ENCODE assay signal across 8 cellular contexts in the genomic region with DNA sequence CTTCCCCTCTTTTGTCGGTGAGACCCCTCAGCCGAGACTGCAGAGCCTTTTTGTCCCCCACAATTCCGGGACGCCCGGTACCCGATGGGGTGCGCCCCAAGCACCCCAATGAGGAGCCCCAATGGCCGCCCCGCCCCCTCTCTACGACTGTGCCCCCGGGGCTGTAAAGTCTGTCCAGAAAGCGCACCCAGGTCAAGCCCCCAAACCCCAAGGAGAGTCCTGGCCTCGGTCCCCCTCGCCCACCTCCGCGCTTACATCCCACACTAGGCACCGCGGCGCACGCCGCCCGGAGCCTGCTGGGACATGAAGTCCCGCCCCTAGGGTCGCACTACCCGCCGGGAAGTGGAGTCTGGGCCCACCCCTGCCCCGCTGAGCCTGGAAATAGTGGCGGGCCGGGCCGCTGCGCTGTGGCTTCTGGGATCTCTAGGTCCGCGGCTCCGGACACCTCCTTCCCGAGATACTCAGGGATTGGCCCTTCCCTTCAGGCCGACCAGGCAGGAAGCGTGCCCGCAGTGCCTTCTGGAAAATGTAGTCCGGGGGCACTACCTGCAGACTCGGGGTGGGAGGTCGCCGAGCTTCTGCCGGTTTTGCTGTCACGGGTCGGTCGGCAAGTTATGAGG. TPM values are rescaled to one million over a fixed set of nuclear protein-coding genes. Genes with fewer than 3 reads are reported as not detected.
DNase-seq lines count a peak whose midpoint lies in the region; ATAC-seq and TF ChIP-seq lines count a peak whose summit lies in the region.

A gene (minus strand): TSS at position 281 of the 620 bp plus-strand sequence. CDS start 442 bp downstream, outside the sequence.

- peak within 1 kb of the TSS; percentile 75 for H3K4me3 ChIP-seq in HEK293 (ENCODE audit: low read depth, low read length)
- H3K4me3 ChIP-seq in NB4 (ENCODE audit: low read depth, low read length) = peak within 1 kb of the TSS; percentile 81
- peak within 1 kb of the TSS; percentile 68 to 96 for H3K4me3 ChIP-seq in SK-N-SH (ENCODE audit: low read depth in 2 of 2, low read length in 1 of 2)
- peak within 1 kb of the TSS; percentile 67 to 68 for H3K4me3 ChIP-seq in gastroesophageal sphincter
- H3K4me3 ChIP-seq in neutrophil (ENCODE audit: low read depth in 1 of 2, low read length in 1 of 2) = peak within 1 kb of the TSS; percentile 65 to 79

- H3K4me3 Mint-ChIP-seq in activated naive CD4-positive, alpha-beta T cell treated with anti-CD3 and anti-CD28 coated beads, Interleukin-2, amount 10 ng/mL, durations not matched to agents 7 days and 5 days = peak within 1 kb of the TSS; percentile 98

- TF ChIP-seq CTCF in HEK293 (tag by site-specific recombination; IDR thresholded peaks at IDR 0.05) (no peak), NB4 (IDR thresholded peaks at IDR 0.05; ENCODE audit: low read depth, low read length) (no peak), SK-N-SH (IDR thresholded peaks at IDR 0.05) (no peak), gastroesophageal sphincter (IDR thresholded peaks at IDR 0.05) (no peak), neutrophil (IDR thresholded peaks at IDR 0.05) (no peak), subcutaneous adipose tissue (IDR thresholded peaks at IDR 0.05; ENCODE audit: low read depth) (no peak)

- peaks cover 27% of the 10 kb centered on the region for H3K4me1 Mint-ChIP-seq in activated naive CD4-positive, alpha-beta T cell treated with anti-CD3 and anti-CD28 coated beads, Interleukin-2, amount 10 ng/mL, durations not matched to agents 7 days and 5 days

- peaks cover 26% of the 10 kb centered on the region for H3K36me3 Mint-ChIP-seq in activated naive CD4-positive, alpha-beta T cell treated with anti-CD3 and anti-CD28 coated beads, Interleukin-2, amount 10 ng/mL, durations not matched to agents 7 days and 5 days

- DNase-seq in ELF-1 (ENCODE audit: low read depth, low spot score) (peak; percentile 99), NB4 (ENCODE audit: low read depth) (peak; percentile 98), SK-N-SH (peak; percentile 97)
- DNase-seq in activated naive CD4-positive, alpha-beta T cell treated with anti-CD3 and anti-CD28 coated beads, Interleukin-2, amount 10 ng/mL, durations not matched to agents 7 days and 5 days = peak; percentile 91

- peak within 1 kb of the TSS; percentile 93; the same call in 1 of the 2 replicates for H2AFZ ChIP-seq in SK-N-SH (ENCODE audit: low read depth)

- H3K9me2 ChIP-seq in SK-N-SH = no peaks in the 10 kb centered on the region

- H3K9me3 Mint-ChIP-seq in activated naive CD4-positive, alpha-beta T cell treated with anti-CD3 and anti-CD28 coated beads, Interleukin-2, amount 10 ng/mL, durations not matched to agents 7 days and 5 days = no peaks in the 10 kb centered on the region

- TF ChIP-seq RAD21 in SK-N-SH (IDR thresholded peaks at IDR 0.05; ENCODE audit: low read length) = no peak

- peak; percentile 99 for ATAC-seq in gastroesophageal sphincter

- H3K27ac ChIP-seq in HEK293 (ENCODE audit: extremely low read depth, low read depth, low read length) (no peak within 1 kb of the TSS; the same call in 1 of the 2 replicates), SK-N-SH (ENCODE audit: low read depth in 2 of 2, low read length in 1 of 2) (peak within 1 kb of the TSS; percentile 39 to 48; a peak in 2 of 4 replicates), gastroesophageal sphincter (peak within 1 kb of the TSS; percentile 6 to 85 (median 80)), neutrophil (peak within 1 kb of the TSS; percentile 37)

- H3K9me3 ChIP-seq in HEK293 (ENCODE audit: control insufficient read depth, insufficient read depth, low read depth, low read length) = no peaks in the 10 kb centered on the region
- no peaks in the 10 kb centered on the region for H3K9me3 ChIP-seq in SK-N-SH
- no peaks in the 10 kb centered on the region for H3K9me3 ChIP-seq in gastroesophageal sphincter
- H3K9me3 ChIP-seq in neutrophil = no peaks in the 10 kb centered on the region

- H4K20me1 ChIP-seq in SK-N-SH (ENCODE audit: insufficient read depth) = no peaks in the 10 kb centered on the region

- H3K4me1 ChIP-seq in HEK293 (ENCODE audit: control insufficient read depth, insufficient read depth, low read length) (no peaks in the 10 kb centered on the region), SK-N-SH (ENCODE audit: control insufficient read depth in 1 of 2, insufficient read depth in 2 of 2, low read depth in 1 of 2, low read length in 1 of 2) (peaks cover 8% of the 10 kb centered on the region in 2 experiments; a peak in 2 of 4 replicates), gastroesophageal sphincter (peaks cover 0 to 30% (median 10%) of the 10 kb centered on the region in 3 donors), neutrophil (ENCODE audit: control insufficient read depth in 1 of 2, insufficient read depth in 1 of 2, low read depth in 1 of 2, low read length in 1 of 2) (peaks cover 14% of the 10 kb centered on the region in 2 experiments)

- peaks cover 0 to 35% of the 10 kb centered on the region in 2 experiments; a peak in 2 of 3 replicates for H3K36me3 ChIP-seq in HEK293 (ENCODE audit: control insufficient read depth in 2 of 2, insufficient read depth in 1 of 2, low read length in 2 of 2)
- peaks cover 0 to 24% of the 10 kb centered on the region in 2 experiments for H3K36me3 ChIP-seq in SK-N-SH (replicated peaks in 1 of 2; ENCODE audit: control insufficient read depth in 1 of 2, insufficient read depth in 2 of 2, low read length in 1 of 2)
- H3K36me3 ChIP-seq in gastroesophageal sphincter = peaks cover 0 to 29% of the 10 kb centered on the region in 2 donors
- H3K36me3 ChIP-seq in neutrophil = no peaks in the 10 kb centered on the region

- H3K9ac ChIP-seq in SK-N-SH = peak within 1 kb of the TSS; percentile 73

- TF ChIP-seq POLR2A in NB4 (IDR thresholded peaks at IDR 0.05; ENCODE audit: extremely low read depth, insufficient read length) (peak; percentile 71), gastroesophageal sphincter (IDR thresholded peaks at IDR 0.05) (peak; percentile 55)

- POLR2A ChIA-PET in HEK293 (lab: Yijun Ruan, JAX) (interaction anchor here (0.8 to 1.8 kb wide), 5 partner anchors 11 to 68 kb away, joined by 3 to 7 read pairs (median 4); a partner anchor contains a TSS), SK-N-SH (lab: Yijun Ruan, JAX) (interaction anchor here (0.5 to 1.7 kb wide), 6 partner anchors 12 to 200 kb away, joined by 3 to 6 read pairs (median 4); a partner anchor contains a TSS)

- peaks cover 11% of the 10 kb centered on the region for H3K79me2 ChIP-seq in SK-N-SH (ENCODE audit: insufficient read depth)

- H3K27ac Mint-ChIP-seq in activated naive CD4-positive, alpha-beta T cell treated with anti-CD3 and anti-CD28 coated beads, Interleukin-2, amount 10 ng/mL, durations not matched to agents 7 days and 5 days = peak within 1 kb of the TSS; percentile 92

- H3K4me2 ChIP-seq in SK-N-SH = peak within 1 kb of the TSS; percentile 99

- peaks cover 4% of the 10 kb centered on the region for H3F3A ChIP-seq in SK-N-SH (replicated peaks; ENCODE audit: insufficient read depth)

- under 1% methylated on average over 29 of the region's 46 CpGs for WGBS in SK-N-SH (ENCODE audit: low lambda C conversion rate)
- 1 to 2% methylated on average over 10 to 11 of the region's 46 CpGs for WGBS in gastroesophageal sphincter (ENCODE audit: low coverage in 1 of 2), 2 donors

- CTCF ChIA-PET in HEK293 (lab: Yijun Ruan, JAX) (interaction anchor here (0.7 to 1.0 kb wide), 3 partner anchors 10 to 77 kb away, joined by 3 to 4 read pairs (median 4); no protein-coding TSS in a partner anchor), SK-N-SH (lab: Yijun Ruan, JAX) (interaction anchor here (0.9 to 1.6 kb wide), 7 partner anchors 10 to 122 kb away, joined by 3 to 6 read pairs (median 4); a partner anchor contains a TSS)
- CTCF ChIA-PET in activated naive CD4-positive, alpha-beta T cell treated with anti-CD3 and anti-CD28 coated beads, Interleukin-2, amount 10 ng/mL, durations not matched to agents 7 days and 5 days (lab: Charles Lee) = interaction anchor here (1.0 kb wide), 1 partner anchor 37 kb away, joined by 3 read pairs; no protein-coding TSS in a partner anchor

- TF ChIP-seq EP300 in SK-N-SH (IDR thresholded peaks at IDR 0.05; ENCODE audit: borderline replicate concordance in 1 of 2, low read depth in 1 of 2, low read length in 1 of 2) (no peak), gastroesophageal sphincter (IDR thresholded peaks at IDR 0.05) (no peak)

- no peaks in the 10 kb centered on the region for H3K27me3 Mint-ChIP-seq in activated naive CD4-positive, alpha-beta T cell treated with anti-CD3 and anti-CD28 coated beads, Interleukin-2, amount 10 ng/mL, durations not matched to agents 7 days and 5 days

- no peaks in the 10 kb centered on the region for H3K27me3 ChIP-seq in SK-N-SH (ENCODE audit: insufficient read depth)
- H3K27me3 ChIP-seq in gastroesophageal sphincter = no peaks in the 10 kb centered on the region
- H3K27me3 ChIP-seq in neutrophil = no peaks in the 10 kb centered on the region

TF ChIP-seq in HEK293, 187 proteins besides CTCF, POLR2A, EP300 and RAD21 (continues in another document):
- peak; percentile 90 for TF ChIP-seq SP2 (tag by site-specific recombination; IDR thresholded peaks at IDR 0.05)
- peak; percentile 78 for TF ChIP-seq ZBTB8A (tag by site-specific recombination; IDR thresholded peaks at IDR 0.05)
- TF ChIP-seq ZEB2 (tag by site-specific recombination; IDR thresholded peaks at IDR 0.05) = peak; percentile 65
- peak; percentile 82 for TF ChIP-seq ZNF341 (tag by site-specific recombination; IDR thresholded peaks at IDR 0.05; ENCODE audit: low read depth)
- TF ChIP-seq ZFHX2 (tag by site-specific recombination; conservative IDR thresholded peaks at IDR 0.05) = peak; percentile 84
- TF ChIP-seq ZIC2 (tag by site-specific recombination; IDR thresholded peaks at IDR 0.05) = peak; percentile 69
- peak; percentile 21; the same call in 1 of the 2 replicates for TF ChIP-seq KLF16 (tag by site-specific recombination; IDR thresholded peaks at IDR 0.05)

TF ChIP-seq in SK-N-SH, 30 proteins besides CTCF, POLR2A, EP300 and RAD21 (continues in another document):
- TF ChIP-seq ELF1 (IDR thresholded peaks at IDR 0.05) (peak; percentile 90), JUND (IDR thresholded peaks at IDR 0.05) (no peak), FOXJ3 (CRISPR knock-in tag; IDR thresholded peaks at IDR 0.05) (no peak), SIN3A (IDR thresholded peaks at IDR 0.05; ENCODE audit: borderline replicate concordance, low read depth, low read length) (peak; percentile 57; the same call in 1 of the 2 replicates)
- TF ChIP-seq, protein P1, sequence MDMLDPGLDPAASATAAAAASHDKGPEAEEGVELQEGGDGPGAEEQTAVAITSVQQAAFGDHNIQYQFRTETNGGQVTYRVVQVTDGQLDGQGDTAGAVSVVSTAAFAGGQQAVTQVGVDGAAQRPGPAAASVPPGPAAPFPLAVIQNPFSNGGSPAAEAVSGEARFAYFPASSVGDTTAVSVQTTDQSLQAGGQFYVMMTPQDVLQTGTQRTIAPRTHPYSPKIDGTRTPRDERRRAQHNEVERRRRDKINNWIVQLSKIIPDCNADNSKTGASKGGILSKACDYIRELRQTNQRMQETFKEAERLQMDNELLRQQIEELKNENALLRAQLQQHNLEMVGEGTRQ (IDR thresholded peaks at IDR 0.05; ENCODE audit: borderline replicate concordance, low read depth, low read length) = no peak

RNA-seq across cellular contexts. Expression of the gene that starts here (rescaled TPM):
- 40.7 and 52.9 TPM in 2 replicates for polyA plus RNA-seq in SK-N-SH (2012; rRNA removed)
- 17.3 and 26.9 TPM in 2 replicates for polyA plus RNA-seq in SK-N-SH (2012; cell fraction: cytosol; rRNA removed)
- 101 and 105 TPM in 2 replicates for polyA plus RNA-seq in SK-N-SH (2012; cell fraction: nucleus; rRNA removed)
- 10 to 100 TPM in 2 of 4 donors, 1 to 10 TPM in 2; 7.1 to 20.9 (median 11.6) TPM for total RNA-seq in gastroesophageal sphincter
- total RNA-seq in subcutaneous adipose tissue = 10 to 100 TPM in 3 of 4 donors, 1 to 10 TPM in 1; 8.6 to 15.8 (median 13.4) TPM
